Comparison of ENCODE assay signal across 8 cellular contexts in genomic region chr5:67003906-67004729, GRCh38.
DNase-seq lines count a peak whose midpoint lies in the region; ATAC-seq and FAIRE-seq lines count a peak whose summit lies in the region.

No MANE protein-coding gene starts in this region.

- DNase-seq in G401 (ENCODE audit: low spot score) (peak; percentile 48), NCI-H2171 (lab: John Stamatoyannopoulos, UW) (peak; percentile 54), caudate nucleus (lab: John Stamatoyannopoulos, UW) (peak in 41 of 61 donors; percentile 2 to 70 (median 29)), immature natural killer cell (peak; percentile 77 to 82 (median 78)), small intestine (peak; percentile 93), NCI-H446 treated with DMSO at 0.1 percent for 48 hours (lab: John Stamatoyannopoulos, UW) (no peak)
- DNase-seq in activated CD4-positive, CD25-positive, alpha-beta regulatory T cell treated with anti-CD3 and anti-CD28 coated beads, Interleukin-2, amount 50 U/mL, for 16 hours (ENCODE audit: low read depth, low spot score): peak; percentile 74

- peaks cover 0 to 4% (median 4%) of the 10 kb centered on the region in 3 donors for H3K27me3 Mint-ChIP-seq in immature natural killer cell (ENCODE audit: low read depth in 3 of 3)

- H3K4me1 Mint-ChIP-seq in immature natural killer cell: peaks cover 20 to 35% of the 10 kb centered on the region in 2 donors

- no peaks in the 10 kb centered on the region for H3K36me3 Mint-ChIP-seq in immature natural killer cell

- in situ Hi-C loops in G401 (cut with HindIII; ENCODE audit: low sequenced_read_pairs): no loop called here

- H3K36me3 ChIP-seq in small intestine (ENCODE audit: control insufficient read depth in 2 of 2, insufficient read depth in 2 of 2, low read length in 2 of 2): no peaks in the 10 kb centered on the region

- H3K27ac ChIP-seq in caudate nucleus (ENCODE audit: low read depth, low read length): peak overlapping the region; percentile 54
- H3K27ac ChIP-seq in small intestine (ENCODE audit: low read depth in 1 of 2, low read length in 1 of 2): peak overlapping the region; percentile 64 to 94

- no peak for FAIRE-seq in small intestine (lab: Jason Lieb, UNC)

- no peaks in the 10 kb centered on the region for H3K9me3 ChIP-seq in small intestine (ENCODE audit: control insufficient read depth, low read depth)

- no peaks in the 10 kb centered on the region for H3K27me3 ChIP-seq in small intestine (ENCODE audit: control insufficient read depth in 2 of 2, insufficient read depth in 2 of 2, low read length in 2 of 2)

- H3K4me3 Mint-ChIP-seq in immature natural killer cell: peak overlapping the region; percentile 94 to 99 (median 95)

- peak overlapping the region; percentile 44 to 72 for H3K4me3 ChIP-seq in small intestine (ENCODE audit: low read depth in 1 of 2, low read length in 2 of 2)

- WGBS in small intestine, 3 donors: 0 to 1% (median 1%) methylated on average over 47 to 54 of the region's 54 CpGs

- H3K4me1 ChIP-seq in small intestine (ENCODE audit: control insufficient read depth in 2 of 2, insufficient read depth in 1 of 2, low read depth in 1 of 2, low read length in 1 of 2): peaks cover 2 to 10% of the 10 kb centered on the region in 2 donors

- peak overlapping the region; percentile 87 to 96 (median 90) for H3K27ac Mint-ChIP-seq in immature natural killer cell

- H3K9me3 Mint-ChIP-seq in immature natural killer cell: no peaks in the 10 kb centered on the region

- peak; percentile 51 for ATAC-seq in HG02970 (IDR thresholded peaks at IDR 0.05; ENCODE audit: low FRiP score, unreplicated experiment)
